ENCODE assay signal across 22 cellular contexts in the genomic region with DNA sequence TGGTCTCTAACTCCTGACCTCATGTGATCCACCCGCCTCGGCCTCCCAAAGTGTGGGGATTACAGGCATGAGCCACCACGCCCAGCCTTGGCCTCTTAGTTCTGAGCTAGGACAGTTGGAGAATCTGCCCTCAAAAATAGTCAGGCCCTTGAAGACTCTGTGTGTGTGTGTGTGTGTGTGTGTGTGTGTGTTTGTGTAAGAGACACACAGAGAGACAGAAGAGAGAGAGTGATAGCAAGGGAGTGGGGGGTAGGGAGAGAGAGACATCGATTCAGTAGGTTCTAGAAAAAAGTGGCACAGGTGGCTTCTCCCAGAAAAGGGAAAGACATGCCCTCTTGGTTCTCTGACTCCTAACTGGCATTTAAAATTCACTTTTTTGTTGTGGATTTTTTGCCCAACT. TPM values are rescaled to one million over a fixed set of nuclear protein-coding genes. Genes with fewer than 3 reads are reported as not detected.
A peak's percentile ranks its signal among the peaks of the same experiment; 100 is the strongest.
DNase-seq lines count a peak whose midpoint lies in the region; ATAC-seq, FAIRE-seq and TF ChIP-seq lines count a peak whose summit lies in the region.
"Had no signal": no experiment of that assay in that cellular context is flagged by ENCODE, and none has a peak within 500 bp of the region (broad histone marks: within the 10 kb centered on the region; RNA-seq: fewer than 3 reads in every experiment).

No MANE protein-coding gene starts in this region.

- no peak for TF ChIP-seq POLR2A in K562 (conservative IDR thresholded peaks at IDR 0.05)

- POLR2A ChIA-PET in K562 (lab: Yijun Ruan, JAX) = interaction anchor here (0.7 kb wide), 1 partner anchor 14 kb away, joined by 5 read pairs; no protein-coding TSS in a partner anchor

- no peak for FAIRE-seq in K562 (lab: Jason Lieb, UNC)
- FAIRE-seq: A204.1 had no signal

- no peak for DNase-seq in K562 (ENCODE audit: extremely low read depth in 1 of 4, low spot score in 3 of 4)
- peak in 2 of 3 donors; percentile 30 to 43 for DNase-seq in mucosa of descending colon
- no peak for DNase-seq in DMS 273 treated with DMSO at 0.1 percent for 48 hours (lab: John Stamatoyannopoulos, UW)
- no peak for DNase-seq in effector CD8-positive, alpha-beta T cell (lab: John Stamatoyannopoulos, UW)
- DNase-seq: activated CD4-positive, alpha-beta memory T cell treated with anti-CD3 and anti-CD28 coated beads, Interleukin-2, amount 10 ng/mL, durations not matched to agents 7 days and 5 days; activated naive CD4-positive, alpha-beta T cell; BE2C; H7; IMR-90; left cardiac atrium; mesenchymal stem cell; naive thymus-derived CD4-positive, alpha-beta T cell; NCI-H446 treated with DMSO at 0.1 percent for 48 hours; SHP77 treated with DMSO at 0.1 percent for 48 hours; SW 1271; upper lobe of right lung had no signal

- no peak overlapping the region for H3K4me2 ChIP-seq in K562 (ENCODE audit: insufficient read depth, low read length)

- peak overlapping the region; percentile 14; the same call in 1 of the 2 replicates for H2AFZ ChIP-seq in K562 (ENCODE audit: low read depth, low read length)

- in situ Hi-C loops in K562 (cut with MboI) = no loop called here

- H3K9ac ChIP-seq in K562 (ENCODE audit: insufficient read depth in 1 of 2, low read depth in 2 of 2, low read length in 2 of 2) = no peak overlapping the region

- no peak for TF ChIP-seq CTCF in 22Rv1 (IDR thresholded peaks at IDR 0.05)
- no peak for TF ChIP-seq CTCF in K562 (IDR thresholded peaks at IDR 0.05 in 2 of 3, conservative IDR thresholded peaks at IDR 0.05 in 1 of 3; ENCODE audit: insufficient read depth in 2 of 3, low read depth in 1 of 3, low read length in 3 of 3)
- no peak for TF ChIP-seq CTCF in mucosa of descending colon (IDR thresholded peaks at IDR 0.05)

- peaks cover 2% of the 10 kb centered on the region for H3K9me1 ChIP-seq in K562 (ENCODE audit: control insufficient read depth, insufficient read depth, low read length)

- no peak for TF ChIP-seq RAD21 in K562 (CRISPR knock-in tag; conservative IDR thresholded peaks at IDR 0.05 in 1 of 2, IDR thresholded peaks at IDR 0.05 in 1 of 2)

- intact Hi-C loops in K562 (cut with micrococcal nuclease) (no loop called here), mucosa of descending colon (cut with DNase I, micrococcal nuclease) (no loop called here)

- H3K36me3 ChIP-seq in K562 (ENCODE audit: control insufficient read depth, insufficient read depth, low read length) (no peaks in the 10 kb centered on the region), mucosa of descending colon (ENCODE audit: low read depth) (no peaks in the 10 kb centered on the region)
- H3K36me3 ChIP-seq: BE2C, upper lobe of right lung had no signal

- H3K4me1 ChIP-seq in K562 (replicated peaks in 1 of 2; ENCODE audit: control insufficient read depth in 2 of 2, insufficient read depth in 2 of 2, low read length in 2 of 2) (peaks cover 0 to 3% of the 10 kb centered on the region in 2 experiments; a peak in 1 of 5 replicates), mucosa of descending colon (ENCODE audit: low read depth) (peaks cover 5% of the 10 kb centered on the region)
- H3K4me1 ChIP-seq: BE2C, upper lobe of right lung had no signal

- H3K9me3 ChIP-seq in K562 (replicated peaks; ENCODE audit: control insufficient read depth, insufficient read depth, low read depth, low read length) = no peaks in the 10 kb centered on the region
- no peaks in the 10 kb centered on the region for H3K9me3 ChIP-seq in mucosa of descending colon
- H3K9me3 ChIP-seq: BE2C, upper lobe of right lung had no signal

- TF ChIP-seq EP300 in K562 (IDR thresholded peaks at IDR 0.05; ENCODE audit: low read length) = no peak

- no TSS peak for BruUV-seq in K562 (replicated peaks; lab: Mats Ljungman, UMichigan)

- CTCF ChIA-PET in K562 (lab: Yijun Ruan, JAX; ENCODE audit: low intra/inter-chr PET ratio) = no interaction called here

- H3K4me3 ChIP-seq in K562 (no peak overlapping the region), mucosa of descending colon (no peak overlapping the region)
- H3K4me3 ChIP-seq: upper lobe of right lung had no signal

- H3K27ac ChIP-seq in 22Rv1 (peak overlapping the region; percentile 93), K562 (ENCODE audit: extremely low read depth, low read depth, low read length) (no peak overlapping the region)
- H3K27ac ChIP-seq: upper lobe of right lung had no signal

- no peaks in the 10 kb centered on the region for H3K79me2 ChIP-seq in K562 (ENCODE audit: control insufficient read depth, insufficient read depth, low read length)

- H4K20me1 ChIP-seq in K562 (replicated peaks; ENCODE audit: control insufficient read depth, insufficient read depth, low read length) = no peaks in the 10 kb centered on the region

- WGBS in K562 (ENCODE audit: insufficient coverage, low coverage, missing lambda C conversion rate) = 40% methylated on average over 4 of the region's 4 CpGs

- no peak for ATAC-seq in K562
- ATAC-seq in mucosa of descending colon = no peak
- ATAC-seq in GM19035 (IDR thresholded peaks at IDR 0.05; ENCODE audit: unreplicated experiment) = no peak
- ATAC-seq: activated CD4-positive, CD25-positive, alpha-beta regulatory T cell treated with anti-CD3 and anti-CD28 coated beads, Interleukin-2, amount 50 U/mL, for 24 hours; left cardiac atrium; naive thymus-derived CD4-positive, alpha-beta T cell; upper lobe of right lung had no signal

- peaks cover 0 to 11% of the 10 kb centered on the region in 2 experiments; a peak in 2 of 5 replicates for H3K27me3 ChIP-seq in K562 (ENCODE audit: control insufficient read depth in 2 of 2, insufficient read depth in 2 of 2, low read length in 2 of 2)
- H3K27me3 ChIP-seq: BE2C, upper lobe of right lung had no signal

RNA-seq across cellular contexts. Expression of a gene that starts 5.4 kb away (rescaled TPM):
- total RNA-seq in K562 (2011; cell fraction: chromatin; rRNA removed; ENCODE audit: low replicate concordance) = not detected in 2 replicates
- 0.17 TPM in 1 of 2 replicates, not detected in the other for total RNA-seq in K562 (2011; cell fraction: nucleolus; rRNA removed)
- not detected in 2 replicates for total RNA-seq in K562 (2011; cell fraction: nucleoplasm; rRNA removed)
- total RNA-seq in K562 (2014; rRNA removed) (not detected in 2 replicates), K562 (2014; rRNA removed; fragmentation: Illumina TruSeq; extraction: Trizol) (not detected in 2 replicates), K562 (2015; rRNA removed; fragmentation: Illumina TruSeq; extraction: Trizol) (not detected in 2 replicates), K562 (2021) (not detected in 2 replicates), mucosa of descending colon (10 to 100 TPM in 2 of 3 donors, 1 to 10 TPM in 1; 6.5 to 22.6 (median 14.4) TPM)
- polyA plus RNA-seq in K562 (2011; rRNA removed) (not detected in 2 replicates), K562 (2014; fragmentation: Illumina TruSeq; extraction: Trizol) (not detected in 2 replicates), K562 (2014; fragmentation: Nextera tagmentation; extraction: Ambion mirVana) (not detected), K562 (2014; rRNA removed) (not detected in 2 replicates)
- 0.03 TPM in 1 of 2 replicates, not detected in the other for polyA plus RNA-seq in K562 (2011; cell fraction: cytosol; rRNA removed)
- polyA plus RNA-seq in K562 (2011; cell fraction: nucleus; rRNA removed) = not detected in 2 replicates
- polyA plus RNA-seq in K562 (2012) = 0.03 TPM in 1 of 2 replicates, not detected in the other
- not detected in 2 replicates for polyA minus RNA-seq in K562 (2011; rRNA and poly(A)+ RNA removed)
- polyA minus RNA-seq in K562 (2011; cell fraction: cytosol; rRNA and poly(A)+ RNA removed) = not detected in 2 replicates
- polyA minus RNA-seq in K562 (2011; cell fraction: nucleus; rRNA and poly(A)+ RNA removed) = not detected in 2 replicates
- total RNA-seq: activated CD4-positive, alpha-beta memory T cell treated with anti-CD3 and anti-CD28 coated beads, Interleukin-2, amount 10 ng/mL, durations not matched to agents 7 days and 5 days; dermis microvascular lymphatic vessel endothelial cell; H7; left cardiac atrium; M059J; naive thymus-derived CD4-positive, alpha-beta T cell; upper lobe of right lung had no signal
- polyA plus RNA-seq: IMR-90; naive thymus-derived CD4-positive, alpha-beta T cell had no signal

RNA-seq across cellular contexts. Expression of a gene that starts 32.5 kb away (rescaled TPM):
- 13.8 and 21.2 TPM in 2 replicates for total RNA-seq in K562 (2011; cell fraction: chromatin; rRNA removed; ENCODE audit: low replicate concordance)
- 13.0 and 18.5 TPM in 2 replicates for total RNA-seq in K562 (2011; cell fraction: nucleolus; rRNA removed)
- total RNA-seq in K562 (2011; cell fraction: nucleoplasm; rRNA removed) = 15.0 and 20.5 TPM in 2 replicates
- total RNA-seq in K562 (2014; rRNA removed) (21.6 and 22.3 TPM in 2 replicates), K562 (2014; rRNA removed; fragmentation: Illumina TruSeq; extraction: Trizol) (10.4 and 11.4 TPM in 2 replicates), K562 (2015; rRNA removed; fragmentation: Illumina TruSeq; extraction: Trizol) (15.7 and 16.8 TPM in 2 replicates), K562 (2021) (19.6 and 20.8 TPM in 2 replicates), mucosa of descending colon (10 to 100 TPM in 2 of 3 donors, 1 to 10 TPM in 1; 7.6 to 22.7 (median 11.9) TPM)
- polyA plus RNA-seq in K562 (2011; rRNA removed) (9.8 and 10.5 TPM in 2 replicates), K562 (2014; fragmentation: Illumina TruSeq; extraction: Trizol) (15.4 and 17.6 TPM in 2 replicates), K562 (2014; fragmentation: Nextera tagmentation; extraction: Ambion mirVana) (1 to 10 TPM; 4.3 to 6.5 TPM), K562 (2014; rRNA removed) (22.2 and 25.2 TPM in 2 replicates)
- 8.8 and 11.0 TPM in 2 replicates for polyA plus RNA-seq in K562 (2011; cell fraction: cytosol; rRNA removed)
- polyA plus RNA-seq in K562 (2011; cell fraction: nucleus; rRNA removed) = 8.4 and 9.5 TPM in 2 replicates
- 11.7 and 14.4 TPM in 2 replicates for polyA plus RNA-seq in K562 (2012)
- polyA minus RNA-seq in K562 (2011; rRNA and poly(A)+ RNA removed) = 5.5 and 6.8 TPM in 2 replicates
- 2.1 and 6.1 TPM in 2 replicates for polyA minus RNA-seq in K562 (2011; cell fraction: cytosol; rRNA and poly(A)+ RNA removed)
- polyA minus RNA-seq in K562 (2011; cell fraction: nucleus; rRNA and poly(A)+ RNA removed) = 6.5 and 8.1 TPM in 2 replicates

RNA-seq across cellular contexts. Expression of a gene that starts 55.3 kb away (rescaled TPM):
- total RNA-seq in K562 (2011; cell fraction: chromatin; rRNA removed; ENCODE audit: low replicate concordance) = not detected in 2 replicates
- total RNA-seq in K562 (2011; cell fraction: nucleolus; rRNA removed) = not detected in 2 replicates
- total RNA-seq in K562 (2011; cell fraction: nucleoplasm; rRNA removed) = not detected in 2 replicates
- total RNA-seq in K562 (2014; rRNA removed) (not detected in 2 replicates), K562 (2014; rRNA removed; fragmentation: Illumina TruSeq; extraction: Trizol) (not detected in 2 replicates), K562 (2015; rRNA removed; fragmentation: Illumina TruSeq; extraction: Trizol) (0.14 TPM in 1 of 2 replicates, not detected in the other), K562 (2021) (not detected in 2 replicates), mucosa of descending colon (10 to 100 TPM in 2 of 3 donors, 1 to 10 TPM in 1; 3.7 to 32.4 (median 10.2) TPM)
- polyA plus RNA-seq in K562 (2011; rRNA removed) (not detected in 2 replicates), K562 (2014; fragmentation: Illumina TruSeq; extraction: Trizol) (not detected in 2 replicates), K562 (2014; fragmentation: Nextera tagmentation; extraction: Ambion mirVana) (not detected), K562 (2014; rRNA removed) (not detected in 2 replicates)
- polyA plus RNA-seq in K562 (2011; cell fraction: cytosol; rRNA removed) = not detected in 2 replicates
- not detected in 2 replicates for polyA plus RNA-seq in K562 (2011; cell fraction: nucleus; rRNA removed)
- 0.07 TPM in 1 of 2 replicates, not detected in the other for polyA plus RNA-seq in K562 (2012)
- not detected in 2 replicates for polyA minus RNA-seq in K562 (2011; rRNA and poly(A)+ RNA removed)
- not detected in 2 replicates for polyA minus RNA-seq in K562 (2011; cell fraction: cytosol; rRNA and poly(A)+ RNA removed)
- not detected in 2 replicates for polyA minus RNA-seq in K562 (2011; cell fraction: nucleus; rRNA and poly(A)+ RNA removed)
- total RNA-seq: H7 had no signal

Comparison
In these comparisons a context has a peak if more than half of its experiments do, and no peak if none do; other contexts are left out.
1. DNase-seq: peak in mucosa of descending colon (2 of 3); none in K562 (0 of 4), DMS 273 treated with DMSO at 0.1 percent for 48 hours (single experiment) and effector CD8-positive, alpha-beta T cell (single experiment).
2. RNA of a gene that starts 5.4 kb away (total RNA-seq): 6.5 to 22.6 TPM in mucosa of descending colon; 0.17 TPM in K562; every median in the first group is over 4 times any median in the second.
3. RNA of a gene that starts 55.3 kb away (total RNA-seq): 3.7 to 32.4 TPM in mucosa of descending colon; 0.14 TPM in K562; every median in the first group is over 4 times any median in the second.